Comparison of ENCODE assay signal across 20 cellular contexts in the genomic region with DNA sequence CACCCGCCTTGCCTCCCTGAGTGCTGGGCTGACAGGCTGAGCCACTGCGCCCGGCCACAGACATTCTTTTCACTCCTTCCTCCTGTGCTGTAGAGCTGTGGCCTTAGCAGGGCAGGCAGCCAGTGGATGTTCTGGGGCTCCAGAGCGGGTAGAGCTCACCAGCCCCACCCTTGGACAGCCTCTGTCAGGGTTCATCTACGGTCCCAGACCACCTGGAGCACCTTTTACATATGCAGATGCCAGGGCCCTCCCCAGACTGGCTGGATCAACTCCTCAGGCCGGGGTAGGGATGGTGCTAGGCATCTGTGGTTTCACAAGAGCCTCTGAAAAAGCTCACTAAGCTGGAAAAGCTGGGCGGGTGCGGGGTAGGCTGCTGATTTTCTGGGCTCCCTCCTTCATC. TPM values are rescaled to one million over a fixed set of nuclear protein-coding genes. Genes with fewer than 3 reads are reported as not detected.
DNase-seq lines count a peak whose midpoint lies in the region; ATAC-seq, FAIRE-seq and TF ChIP-seq lines count a peak whose summit lies in the region.
"Had no signal": no experiment of that assay in that cellular context is flagged by ENCODE, and none has a peak within 500 bp of the region (broad histone marks: within the 10 kb centered on the region; RNA-seq: fewer than 3 reads in every experiment).

No MANE protein-coding gene starts in this region.

- no peak overlapping the region for H3K4me3 ChIP-seq in H1 (ENCODE audit: extremely low read depth in 1 of 4, insufficient read depth in 2 of 4, low read depth in 3 of 4, low read length in 4 of 4)
- no peak overlapping the region for H3K4me3 ChIP-seq in neuronal stem cell (ENCODE audit: low read length in 2 of 2)
- no peak overlapping the region for H3K4me3 ChIP-seq in OCI-LY7 (ENCODE audit: low read depth, low read length, poor library complexity, severe bottlenecking)
- H3K4me3 ChIP-seq: BLaER1, Peyer's patch, SK-N-MC had no signal

- FAIRE-seq in H1 (lab: Jason Lieb, UNC): no peak

- H3K9me2 ChIP-seq in OCI-LY7 (ENCODE audit: insufficient read depth, low read length): no peaks in the 10 kb centered on the region

- H2BK12ac ChIP-seq in H1 (ENCODE audit: low read depth, low read length) (no peak overlapping the region), neuronal stem cell (ENCODE audit: low read length) (no peak overlapping the region)

- H2BK5ac ChIP-seq in H1 (ENCODE audit: low read depth, low read length) (no peak overlapping the region), neuronal stem cell (ENCODE audit: low read length) (no peak overlapping the region)

- H3K23ac ChIP-seq in H1 (ENCODE audit: insufficient read length) (no peak overlapping the region), neuronal stem cell (ENCODE audit: low read depth, low read length, poor library complexity) (no peak overlapping the region)

- H3K4ac ChIP-seq in H1 (replicated peaks; ENCODE audit: insufficient read length, low read depth, low read length): no peak overlapping the region
- no peak overlapping the region for H3K4ac ChIP-seq in neuronal stem cell (ENCODE audit: low read length)

- no peak for TF ChIP-seq EP300 in H1 (IDR thresholded peaks at IDR 0.05; ENCODE audit: borderline replicate concordance in 1 of 2, low read depth in 2 of 2, low read length in 2 of 2)

- no peak for TF ChIP-seq RAD21 in H1 (IDR thresholded peaks at IDR 0.05 in 1 of 2, conservative IDR thresholded peaks at IDR 0.05 in 1 of 2; ENCODE audit: low read depth in 2 of 2, low read length in 2 of 2)

- DNase-seq in ELF-1 (ENCODE audit: low read depth, low spot score) (peak; percentile 53), HuH-7.5 (ENCODE audit: low spot score) (peak; percentile 2), H1 (ENCODE audit: low read depth in 1 of 2, low spot score in 2 of 2) (no peak), neuronal stem cell (ENCODE audit: low spot score) (no peak), ureter (ENCODE audit: low spot score) (no peak), OCI-LY7 (ENCODE audit: low spot score) (no peak)
- DNase-seq: CD4-positive, CD25-positive, alpha-beta regulatory T cell; DMS153; NCI-H1092; NCI-H1417 treated with DMSO at 0.1 percent for 48 hours; NCI-H1694 treated with DMSO at 0.1 percent for 48 hours; NCI-H2081; NCI-H2227 treated with DMSO at 0.1 percent for 48 hours; NCI-H69; Peyer's patch; SIG-M5 had no signal

- no peak overlapping the region; the same call in 1 of the 2 replicates for H3K18ac ChIP-seq in H1 (ENCODE audit: extremely low read depth, low read length)
- no peak overlapping the region for H3K18ac ChIP-seq in neuronal stem cell (ENCODE audit: low read length)

- H2BK15ac ChIP-seq in H1 (ENCODE audit: low read length) (no peak overlapping the region), neuronal stem cell (ENCODE audit: low read length) (no peak overlapping the region)

- H3K27me3 ChIP-seq in H1 (replicated peaks in 1 of 4; ENCODE audit: control insufficient read depth in 3 of 4, extremely low read depth in 1 of 4, insufficient read depth in 3 of 4, low read length in 3 of 4) (no peaks in the 10 kb centered on the region), neuronal stem cell (ENCODE audit: control insufficient read depth in 3 of 3, insufficient read depth in 3 of 3, low read depth in 1 of 3, low read length in 3 of 3) (peaks cover 0 to 2% (median 0%) of the 10 kb centered on the region in 3 experiments)
- H3K27me3 ChIP-seq: BLaER1, Peyer's patch had no signal

- 55% methylated on average over 6 of the region's 8 CpGs; no CpG with 5 or more reads in 1 of the 2 experiments for WGBS in H1 (ENCODE audit: extremely low coverage in 1 of 2, insufficient coverage in 1 of 2, insufficient read length in 1 of 2, insufficient replicate concordance in 2 of 2, low coverage in 1 of 2, low lambda C conversion rate in 2 of 2, missing lambda C conversion rate in 1 of 2), 2 experiments
- WGBS in neuronal stem cell (ENCODE audit: extremely low coverage in 2 of 2, insufficient read length in 2 of 2, insufficient replicate concordance in 1 of 2), 2 donors: no CpG with 5 or more reads among the region's 8 CpGs

- peak overlapping the region in 1 of 2 experiments; percentile 42; a peak in 1 of 4 replicates for H3K4me2 ChIP-seq in H1 (ENCODE audit: insufficient read depth in 1 of 2, low read depth in 2 of 2, low read length in 2 of 2)
- H3K4me2 ChIP-seq in neuronal stem cell (ENCODE audit: insufficient read depth, low read length, poor library complexity, severe bottlenecking): no peak overlapping the region
- no peak overlapping the region for H3K4me2 ChIP-seq in OCI-LY7 (ENCODE audit: low read length)
- H3K4me2 ChIP-seq: BLaER1 had no signal

- no peak for ATAC-seq in GM21619 (IDR thresholded peaks at IDR 0.05; ENCODE audit: unreplicated experiment)

- H3K36me3 ChIP-seq in H1 (ENCODE audit: control insufficient read depth in 2 of 4, insufficient read depth in 4 of 4, low read length in 3 of 4) (peaks cover 0 to 21% (median 14%) of the 10 kb centered on the region in 4 experiments; a peak in 7 of 8 replicates), neuronal stem cell (replicated peaks in 1 of 2; ENCODE audit: control insufficient read depth in 2 of 2, insufficient read depth in 2 of 2, low read length in 2 of 2) (peaks cover 16 to 29% of the 10 kb centered on the region in 2 donors), OCI-LY7 (ENCODE audit: insufficient read depth, low read length) (peaks cover 14% of the 10 kb centered on the region)

- peaks cover 0 to 19% (median 9%) of the 10 kb centered on the region in 4 experiments; a peak in 6 of 7 replicates for H3K4me1 ChIP-seq in H1 (replicated peaks in 1 of 4; ENCODE audit: control insufficient read depth in 3 of 4, insufficient read depth in 4 of 4, low read length in 3 of 4)
- H3K4me1 ChIP-seq in neuronal stem cell (ENCODE audit: control insufficient read depth in 2 of 2, insufficient read depth in 1 of 2, low read depth in 1 of 2, low read length in 2 of 2): peaks cover 6 to 7% of the 10 kb centered on the region in 2 donors
- H3K4me1 ChIP-seq in OCI-LY7 (ENCODE audit: insufficient read depth, low read length, poor library complexity, severe bottlenecking): peaks cover 23% of the 10 kb centered on the region

- H3K14ac ChIP-seq in H1 (ENCODE audit: insufficient read length) (no peak overlapping the region), neuronal stem cell (ENCODE audit: low read length) (no peak overlapping the region)

- no peak overlapping the region for H4K91ac ChIP-seq in H1 (replicated peaks; ENCODE audit: insufficient read length, low read length)
- no peak overlapping the region for H4K91ac ChIP-seq in neuronal stem cell (ENCODE audit: low read depth, low read length, poor library complexity)

- H2AFZ ChIP-seq in H1 (ENCODE audit: low read length) (no peak overlapping the region), neuronal stem cell (ENCODE audit: low read length) (no peak overlapping the region), OCI-LY7 (ENCODE audit: low read length) (no peak overlapping the region)

- no TSS peak for BruUV-seq in OCI-LY7 (replicated peaks; lab: Mats Ljungman, UMichigan)

- POLR2A ChIA-PET in H1 (lab: Charles Lee; ENCODE audit: partially characterized antibody) (interaction anchor here (0.9 to 1.3 kb wide), 4 partner anchors 9 to 28 kb away, joined by 3 to 5 read pairs (median 3); partner anchors contain the start of gene MFAP2), OCI-LY7 (lab: Charles Lee) (no interaction called here)

- no peak overlapping the region for H2BK20ac ChIP-seq in H1 (ENCODE audit: low read length)

- no peak for TF ChIP-seq CTCF in H1 (IDR thresholded peaks at IDR 0.05; ENCODE audit: control extremely low read depth in 1 of 3, insufficient read depth in 1 of 3, low read depth in 1 of 3, low read length in 3 of 3)
- no peak for TF ChIP-seq CTCF in OCI-LY7 (conservative IDR thresholded peaks at IDR 0.05; ENCODE audit: low read length)

- CTCF ChIA-PET in H1 (lab: Charles Lee; ENCODE audit: partially characterized antibody) (interaction anchor here (0.6 to 11.4 kb wide), 9 partner anchors 10 to 97 kb away, joined by 3 to 164 read pairs (median 4); no protein-coding TSS in a partner anchor), OCI-LY7 (lab: Charles Lee; ENCODE audit: unreplicated experiment) (no interaction called here)

- no peak overlapping the region for H3K27ac ChIP-seq in H1 (ENCODE audit: low read depth, low read length)
- no peak overlapping the region for H3K27ac ChIP-seq in neuronal stem cell (replicated peaks; ENCODE audit: low read length)
- no peak overlapping the region for H3K27ac ChIP-seq in OCI-LY7 (ENCODE audit: low read depth, low read length, poor library complexity, severe bottlenecking)
- H3K27ac ChIP-seq: BLaER1, Peyer's patch, SK-N-MC had no signal

- no peak overlapping the region for H3K56ac ChIP-seq in H1 (replicated peaks; ENCODE audit: insufficient read length, low read depth, low read length)

- no peak for TF ChIP-seq POLR2A in H1 (IDR thresholded peaks at IDR 0.05; ENCODE audit: control extremely low read depth in 1 of 2, low read depth in 2 of 2, low read length in 2 of 2)

- peaks cover 3% of the 10 kb centered on the region; the same call in 1 of the 2 replicates for H3K23me2 ChIP-seq in H1 (ENCODE audit: low read depth, low read length)

- H2AK5ac ChIP-seq in H1 (ENCODE audit: low read depth, low read length) (no peak overlapping the region), neuronal stem cell (ENCODE audit: low read depth, low read length) (no peak overlapping the region)

- H4K20me1 ChIP-seq in H1 (replicated peaks in 1 of 2; ENCODE audit: control insufficient read depth in 1 of 2, insufficient read depth in 2 of 2, low read length in 2 of 2) (peaks cover 0 to 7% of the 10 kb centered on the region in 2 experiments), OCI-LY7 (ENCODE audit: insufficient read depth, low read length) (no peaks in the 10 kb centered on the region)

- H2BK120ac ChIP-seq in H1 (replicated peaks; ENCODE audit: low read depth, low read length) (no peak overlapping the region), neuronal stem cell (ENCODE audit: low read depth, low read length) (no peak overlapping the region)

- H3K79me2 ChIP-seq in H1 (ENCODE audit: control insufficient read depth in 1 of 2, insufficient read depth in 2 of 2, low read length in 2 of 2) (peaks cover 0 to 4% of the 10 kb centered on the region in 2 experiments; a peak in 1 of 4 replicates), OCI-LY7 (ENCODE audit: insufficient read depth, low read depth, low read length) (no peaks in the 10 kb centered on the region)

- H3K9me3 ChIP-seq in H1 (ENCODE audit: insufficient read depth in 2 of 2, low read depth in 1 of 2, low read length in 1 of 2) (no peaks in the 10 kb centered on the region), neuronal stem cell (replicated peaks in 1 of 2; ENCODE audit: control insufficient read depth in 2 of 2, insufficient read depth in 1 of 2, low read depth in 1 of 2, low read length in 2 of 2) (no peaks in the 10 kb centered on the region), OCI-LY7 (ENCODE audit: low read length) (no peaks in the 10 kb centered on the region)
- H3K9me3 ChIP-seq: BLaER1, Peyer's patch had no signal

- no peak overlapping the region for H4K5ac ChIP-seq in H1 (ENCODE audit: insufficient read length, low read depth, low read length)

- H3K9ac ChIP-seq in H1 (replicated peaks in 1 of 4; ENCODE audit: extremely low read depth in 1 of 4, low read depth in 3 of 4, low read length in 3 of 4) (no peak overlapping the region), neuronal stem cell (ENCODE audit: low read depth, low read length, poor library complexity) (peak overlapping the region; percentile 44)
- H3K9ac ChIP-seq: BLaER1 had no signal

- intact Hi-C loops in OCI-LY7 (cut with micrococcal nuclease; ENCODE audit: unreplicated experiment): no loop called here

- H4K8ac ChIP-seq in H1 (ENCODE audit: extremely low read depth, insufficient read depth, low read length) (peak overlapping the region; percentile 7; the same call in 1 of the 2 replicates), neuronal stem cell (ENCODE audit: low read depth, low read length) (peak overlapping the region; percentile 82)

- H3K79me1 ChIP-seq in H1 (ENCODE audit: low read depth, low read length) (no peaks in the 10 kb centered on the region), neuronal stem cell (ENCODE audit: low read depth, low read length) (peaks cover 2% of the 10 kb centered on the region)

RNA-seq across cellular contexts. Expression of gene ATP13A2, which starts 4.6 kb away (rescaled TPM):
- 82.1 and 89.8 TPM in 2 replicates for total RNA-seq in H1 (2021; fragmentation: NEBNext Ultra II Directional; extraction: Animal tissue kit (Norgen Biotek cat#: 25700))
- polyA plus RNA-seq in H1 (2011; rRNA removed): 83.6 and 137 TPM in 2 replicates
- polyA plus RNA-seq in H1 (2011; cell fraction: cytosol; rRNA removed): 64.7 TPM
- polyA plus RNA-seq in H1 (2011; cell fraction: nucleus; rRNA removed): 131 TPM
- polyA plus RNA-seq in H1 (2012, experiment 1 of 2): 47.7 to 93.4 TPM (median 83.0 TPM) in 4 replicates
- polyA plus RNA-seq in H1 (2012, experiment 2 of 2): 73.1 TPM
- polyA plus RNA-seq in H1 (2013, experiment 1 of 2): 78.0 TPM
- 85.3 TPM for polyA plus RNA-seq in H1 (2013, experiment 2 of 2)
- 96.7 and 126 TPM in 2 replicates for polyA minus RNA-seq in H1 (2011; rRNA and poly(A)+ RNA removed)
- 97.8 TPM for polyA minus RNA-seq in H1 (2011; cell fraction: cytosol; rRNA and poly(A)+ RNA removed)
- 55.4 TPM for polyA minus RNA-seq in H1 (2011; cell fraction: nucleus; rRNA and poly(A)+ RNA removed)
- 32.6 TPM for polyA plus RNA-seq in neuronal stem cell (2013, experiment 1 of 2)
- polyA plus RNA-seq in neuronal stem cell (2013, experiment 2 of 2): 31.1 TPM
- total RNA-seq in ureter: 33.7 TPM
- total RNA-seq in OCI-LY7 (2014; rRNA removed; shearing (Covaris generic)): 25.0 and 28.1 TPM in 2 replicates
- 28.8 and 31.4 TPM in 2 replicates for total RNA-seq in OCI-LY7 (2022)

RNA-seq across cellular contexts. Expression of gene MFAP2, which starts 26.7 kb away (rescaled TPM):
- total RNA-seq in H1 (2021; fragmentation: NEBNext Ultra II Directional; extraction: Animal tissue kit (Norgen Biotek cat#: 25700)): 172 and 188 TPM in 2 replicates
- polyA plus RNA-seq in H1 (2011; rRNA removed): 326 and 394 TPM in 2 replicates
- polyA plus RNA-seq in H1 (2011; cell fraction: cytosol; rRNA removed): 219 TPM
- polyA plus RNA-seq in H1 (2011; cell fraction: nucleus; rRNA removed): 360 TPM
- polyA plus RNA-seq in H1 (2012, experiment 1 of 2): 114 to 218 TPM (median 204 TPM) in 4 replicates
- polyA plus RNA-seq in H1 (2012, experiment 2 of 2): 253 TPM
- 278 TPM for polyA plus RNA-seq in H1 (2013, experiment 1 of 2)
- 321 TPM for polyA plus RNA-seq in H1 (2013, experiment 2 of 2)
- 64.4 and 85.3 TPM in 2 replicates for polyA minus RNA-seq in H1 (2011; rRNA and poly(A)+ RNA removed)
- polyA minus RNA-seq in H1 (2011; cell fraction: cytosol; rRNA and poly(A)+ RNA removed): 121 TPM
- 111 TPM for polyA minus RNA-seq in H1 (2011; cell fraction: nucleus; rRNA and poly(A)+ RNA removed)
- 244 TPM for polyA plus RNA-seq in neuronal stem cell (2013, experiment 1 of 2)
- polyA plus RNA-seq in neuronal stem cell (2013, experiment 2 of 2): 239 TPM
- total RNA-seq in ureter (7.1 TPM), OCI-LY7 (2022) (not detected in 2 replicates)
- total RNA-seq in OCI-LY7 (2014; rRNA removed; shearing (Covaris generic)): not detected in 2 replicates
- total RNA-seq: A172; CD4-positive, CD25-positive, alpha-beta regulatory T cell had no signal
- polyA plus RNA-seq: CD4-positive, CD25-positive, alpha-beta regulatory T cell had no signal

RNA-seq across cellular contexts. Expression of gene SDHB, which starts 46.7 kb away (rescaled TPM):
- total RNA-seq in H1 (2021; fragmentation: NEBNext Ultra II Directional; extraction: Animal tissue kit (Norgen Biotek cat#: 25700)): 90.7 and 98.7 TPM in 2 replicates
- polyA plus RNA-seq in H1 (2011; rRNA removed): 67.1 and 84.0 TPM in 2 replicates
- 94.6 TPM for polyA plus RNA-seq in H1 (2011; cell fraction: cytosol; rRNA removed)
- polyA plus RNA-seq in H1 (2011; cell fraction: nucleus; rRNA removed): 57.2 TPM
- polyA plus RNA-seq in H1 (2012, experiment 1 of 2): 73.0 to 88.0 TPM (median 79.9 TPM) in 4 replicates
- polyA plus RNA-seq in H1 (2012, experiment 2 of 2): 65.6 TPM
- polyA plus RNA-seq in H1 (2013, experiment 1 of 2): 100 TPM
- 91.9 TPM for polyA plus RNA-seq in H1 (2013, experiment 2 of 2)
- 121 and 172 TPM in 2 replicates for polyA minus RNA-seq in H1 (2011; rRNA and poly(A)+ RNA removed)
- 41.2 TPM for polyA minus RNA-seq in H1 (2011; cell fraction: cytosol; rRNA and poly(A)+ RNA removed)
- polyA minus RNA-seq in H1 (2011; cell fraction: nucleus; rRNA and poly(A)+ RNA removed): 36.9 TPM
- 64.9 TPM for polyA plus RNA-seq in neuronal stem cell (2013, experiment 1 of 2)
- polyA plus RNA-seq in neuronal stem cell (2013, experiment 2 of 2): 62.5 TPM
- 64.1 TPM for total RNA-seq in ureter
- total RNA-seq in OCI-LY7 (2014; rRNA removed; shearing (Covaris generic)): 103 and 106 TPM in 2 replicates
- total RNA-seq in OCI-LY7 (2022): 98.4 and 105 TPM in 2 replicates

Comparison
In these comparisons a context has a peak if more than half of its experiments do, and no peak if none do; other contexts are left out.
1. DNase-seq: peak in ELF-1 (single experiment) and HuH-7.5 (single experiment); none in H1 (0 of 2), neuronal stem cell (single experiment), ureter (single experiment) and OCI-LY7 (single experiment).
2. RNA of gene MFAP2, which starts 26.7 kb away (total RNA-seq): 172 to 188 TPM in H1; 7.1 TPM in ureter (single experiment) and not detected in OCI-LY7; every median in the first group is over 10 times any median in the second.